In genomic region chr6:2877960-2878359, GRCh38 we compare ENCODE assay signal across 13 cellular contexts. TPM values are rescaled to one million over a fixed set of nuclear protein-coding genes. Genes with fewer than 3 reads are reported as not detected.
A peak's percentile ranks its signal among the peaks of the same experiment; 100 is the strongest.
DNase-seq lines count a peak whose midpoint lies in the region; ATAC-seq, FAIRE-seq and TF ChIP-seq lines count a peak whose summit lies in the region.
"Had no signal": no experiment of that assay in that cellular context is flagged by ENCODE, and none has a peak within 500 bp of the region (broad histone marks: within the 10 kb centered on the region; RNA-seq: fewer than 3 reads in every experiment).

No MANE protein-coding gene starts in this region.

- H3K27me3 Mint-ChIP-seq in activated T-helper 1 cell treated with anti-CD3 and anti-CD28 coated beads, Interleukin-12 subunit alpha, Interleukin-12 subunit beta, Interleukin-2, Interleukin-4 antibody, amounts not matched to agents 30 ng/mL and 10 ng/mL and 1 ng/mL, durations not matched to agents 14 hours and 24 hours and 36 hours (ENCODE audit: insufficient read depth): no peaks in the 10 kb centered on the region
- H3K27me3 Mint-ChIP-seq in type B pancreatic cell: peaks cover 25% of the 10 kb centered on the region

- no peak overlapping the region for H2AFZ ChIP-seq in HepG2 (ENCODE audit: low read length)

- peaks cover 11% of the 10 kb centered on the region for H3K36me3 Mint-ChIP-seq in activated T-helper 1 cell treated with anti-CD3 and anti-CD28 coated beads, Interleukin-12 subunit alpha, Interleukin-12 subunit beta, Interleukin-2, Interleukin-4 antibody, amounts not matched to agents 30 ng/mL and 10 ng/mL and 1 ng/mL, durations not matched to agents 14 hours and 24 hours and 36 hours (ENCODE audit: low read depth)
- H3K36me3 Mint-ChIP-seq in type B pancreatic cell: no peaks in the 10 kb centered on the region

- TF ChIP-seq POLR2A in heart left ventricle (IDR thresholded peaks at IDR 0.05) (no peak), HepG2 (IDR thresholded peaks at IDR 0.05; ENCODE audit: insufficient read depth in 1 of 2, low read depth in 2 of 2, low read length in 2 of 2) (no peak)

- TF ChIP-seq EP300 in HepG2 (IDR thresholded peaks at IDR 0.05; ENCODE audit: low read depth in 2 of 2, low read length in 2 of 2): no peak
- TF ChIP-seq EP300 in HepG2 (CRISPR knock-in tag; IDR thresholded peaks at IDR 0.05; ENCODE audit: borderline replicate concordance): no peak

- no peaks in the 10 kb centered on the region for H3K9me3 ChIP-seq in heart left ventricle
- H3K9me3 ChIP-seq in right cardiac atrium (ENCODE audit: control insufficient read depth, low read length): no peaks in the 10 kb centered on the region
- H3K9me3 ChIP-seq in HepG2 (ENCODE audit: low read length): no peaks in the 10 kb centered on the region
- H3K9me3 ChIP-seq: BE2C, thoracic aorta had no signal

- peak overlapping the region in 7 of 12 donors; percentile 4 to 96 (median 88) for H3K27ac ChIP-seq in heart left ventricle
- no peak overlapping the region for H3K27ac ChIP-seq in right cardiac atrium (ENCODE audit: low read length)
- peak overlapping the region; percentile 83 for H3K27ac ChIP-seq in HepG2 (ENCODE audit: extremely low read length, insufficient read depth, low read length)
- H3K27ac ChIP-seq: thoracic aorta had no signal

- 58 to 80% (median 65%) methylated on average over 2 of the region's 2 CpGs for WGBS in heart left ventricle, 4 donors
- 70% methylated on average over 2 of the region's 2 CpGs for WGBS in right cardiac atrium
- 19% methylated on average over 2 of the region's 2 CpGs for WGBS in HepG2 (ENCODE audit: low lambda C conversion rate)

- H3K4me3 ChIP-seq in heart left ventricle (no peak overlapping the region), right cardiac atrium (ENCODE audit: low read length) (no peak overlapping the region), HepG2 (replicated peaks in 1 of 3; ENCODE audit: insufficient read depth in 1 of 3, low read depth in 2 of 3, low read length in 3 of 3) (peak overlapping the region in 1 of 3 experiments; percentile 79; a peak in 1 of 6 replicates)
- H3K4me3 ChIP-seq: thoracic aorta had no signal

- no TSS peak for BruUV-seq in HepG2 (replicated peaks; lab: Mats Ljungman, UMichigan)

- H3K79me2 ChIP-seq in HepG2 (ENCODE audit: insufficient read depth, low read length): no peaks in the 10 kb centered on the region

- H3K27ac Mint-ChIP-seq in activated T-helper 1 cell treated with anti-CD3 and anti-CD28 coated beads, Interleukin-12 subunit alpha, Interleukin-12 subunit beta, Interleukin-2, Interleukin-4 antibody, amounts not matched to agents 30 ng/mL and 10 ng/mL and 1 ng/mL, durations not matched to agents 14 hours and 24 hours and 36 hours: peak overlapping the region; percentile 57
- H3K27ac Mint-ChIP-seq in type B pancreatic cell: peak overlapping the region; percentile 75
- H3K27ac Mint-ChIP-seq: nephron progenitor cell had no signal

- CTCF ChIA-PET in HepG2 (lab: Yijun Ruan, JAX; ENCODE audit: low intra/inter-chr PET ratio, low total read pairs): no interaction called here

- no peaks in the 10 kb centered on the region for H3K9me3 Mint-ChIP-seq in activated T-helper 1 cell treated with anti-CD3 and anti-CD28 coated beads, Interleukin-12 subunit alpha, Interleukin-12 subunit beta, Interleukin-2, Interleukin-4 antibody, amounts not matched to agents 30 ng/mL and 10 ng/mL and 1 ng/mL, durations not matched to agents 14 hours and 24 hours and 36 hours
- H3K9me3 Mint-ChIP-seq in type B pancreatic cell: peaks cover 10% of the 10 kb centered on the region

- DNase-seq in heart left ventricle (no peak), right cardiac atrium (no peak), HepG2 (ENCODE audit: low spot score) (no peak), type B pancreatic cell (ENCODE audit: extremely low spot score, unreplicated experiment) (no peak), LoVo (ENCODE audit: low spot score) (no peak), NCI-H524 treated with DMSO at 0.1 percent for 48 hours (lab: John Stamatoyannopoulos, UW) (no peak)
- no peak for DNase-seq in activated T-helper 1 cell treated with anti-CD3 and anti-CD28 coated beads, Interleukin-12 subunit alpha, Interleukin-12 subunit beta, Interleukin-2, Interleukin-4 antibody, amounts not matched to agents 30 ng/mL and 10 ng/mL and 1 ng/mL, durations not matched to agents 14 hours and 24 hours and 36 hours (ENCODE audit: low spot score)
- DNase-seq: BE2C, NCI-H1048, nephron progenitor cell had no signal

- peak overlapping the region; percentile 10 for H3K4me3 Mint-ChIP-seq in activated T-helper 1 cell treated with anti-CD3 and anti-CD28 coated beads, Interleukin-12 subunit alpha, Interleukin-12 subunit beta, Interleukin-2, Interleukin-4 antibody, amounts not matched to agents 30 ng/mL and 10 ng/mL and 1 ng/mL, durations not matched to agents 14 hours and 24 hours and 36 hours
- peak overlapping the region; percentile 72 for H3K4me3 Mint-ChIP-seq in type B pancreatic cell
- H3K4me3 Mint-ChIP-seq: nephron progenitor cell had no signal

- no peaks in the 10 kb centered on the region for H4K20me1 ChIP-seq in HepG2 (ENCODE audit: insufficient read depth, low read length)

- H3K4me2 ChIP-seq in HepG2 (ENCODE audit: low read depth, low read length): peak overlapping the region; percentile 97

- H3K9ac ChIP-seq in HepG2 (ENCODE audit: insufficient read depth, low read depth, low read length): 0 out of 2 replicates have a peak overlapping the region, but pooled peaks have one; percentile 79

- intact Hi-C loops in heart left ventricle (cut with DNase I): loop anchor here in 1 of 10 donors (2.0 kb wide), 1 partner anchor 25 kb away; the partner anchor contains the start of gene SERPINB9
- intact Hi-C loops in right cardiac atrium (cut with DNase I): no loop called here
- intact Hi-C loops in activated T-helper 1 cell treated with anti-CD3 and anti-CD28 coated beads, Interleukin-12 subunit alpha, Interleukin-12 subunit beta, Interleukin-2, Interleukin-4 antibody, amounts not matched to agents 30 ng/mL and 10 ng/mL and 1 ng/mL, durations not matched to agents 14 hours and 24 hours and 36 hours (cut with micrococcal nuclease): loop anchor here (1.0 kb wide), 3 partner anchors 8 to 62 kb away; no protein-coding TSS in a partner anchor
- intact Hi-C loops in HepG2 (cut with micrococcal nuclease; ENCODE audit: unreplicated experiment): loop anchor here (2.0 kb wide), 1 partner anchor 33 kb away; no protein-coding TSS in a partner anchor

- H3K27me3 ChIP-seq in heart left ventricle: no peaks in the 10 kb centered on the region
- no peaks in the 10 kb centered on the region for H3K27me3 ChIP-seq in right cardiac atrium (ENCODE audit: control insufficient read depth, insufficient read depth)
- no peaks in the 10 kb centered on the region; a peak in 1 of 5 replicates for H3K27me3 ChIP-seq in HepG2 (ENCODE audit: control insufficient read depth in 1 of 2, insufficient read depth in 2 of 2, low read length in 2 of 2)
- H3K27me3 ChIP-seq: BE2C had no signal

- no peak for TF ChIP-seq CTCF in heart left ventricle (IDR thresholded peaks at IDR 0.05)
- TF ChIP-seq CTCF in HepG2 (CRISPR knock-in tag; IDR thresholded peaks at IDR 0.05): no peak
- TF ChIP-seq CTCF in type B pancreatic cell (conservative IDR thresholded peaks at IDR 0.05): no peak

- ATAC-seq in heart left ventricle: no peak
- ATAC-seq in right cardiac atrium: no peak
- ATAC-seq in HepG2: no peak
- ATAC-seq in HG03159 (IDR thresholded peaks at IDR 0.05; ENCODE audit: unreplicated experiment): no peak

- POLR2A ChIA-PET in HepG2 (lab: Yijun Ruan, JAX): interaction anchor here (1.0 to 3.0 kb wide), 14 partner anchors 8 to 122 kb away, joined by 3 to 55 read pairs (median 6); partner anchors contain the start of genes NQO2 and SERPINB9

- no peaks in the 10 kb centered on the region for H3K36me3 ChIP-seq in heart left ventricle
- no peaks in the 10 kb centered on the region for H3K36me3 ChIP-seq in HepG2 (replicated peaks in 1 of 2; ENCODE audit: control insufficient read depth in 1 of 2, insufficient read depth in 2 of 2, low read length in 2 of 2)
- H3K36me3 ChIP-seq: BE2C, thoracic aorta had no signal

- FAIRE-seq in HepG2 (lab: Jason Lieb, UNC): no peak
- FAIRE-seq: GM19239 had no signal

- no peak for TF ChIP-seq RAD21 in HepG2 (CRISPR knock-in tag; IDR thresholded peaks at IDR 0.05)

- H3K4me1 ChIP-seq in heart left ventricle: peaks cover 0 to 55% (median 24%) of the 10 kb centered on the region in 12 donors
- peaks cover 5% of the 10 kb centered on the region for H3K4me1 ChIP-seq in right cardiac atrium (ENCODE audit: control insufficient read depth, insufficient read depth, low read length)
- H3K4me1 ChIP-seq in HepG2 (ENCODE audit: insufficient read depth, low read length): peaks cover 44% of the 10 kb centered on the region
- H3K4me1 ChIP-seq: BE2C had no signal

- in situ Hi-C loops in HepG2 (cut with HindIII; ENCODE audit: extremely low pct_ligation_motif_present, low pct_unique_long_range_greater_than_20kb): no loop called here

- H3K4me1 Mint-ChIP-seq in activated T-helper 1 cell treated with anti-CD3 and anti-CD28 coated beads, Interleukin-12 subunit alpha, Interleukin-12 subunit beta, Interleukin-2, Interleukin-4 antibody, amounts not matched to agents 30 ng/mL and 10 ng/mL and 1 ng/mL, durations not matched to agents 14 hours and 24 hours and 36 hours (ENCODE audit: low read depth): peaks cover 77% of the 10 kb centered on the region
- peaks cover 21% of the 10 kb centered on the region for H3K4me1 Mint-ChIP-seq in type B pancreatic cell (ENCODE audit: unreplicated experiment)

RNA-seq across cellular contexts. Expression of gene SERPINB9, which starts 25.1 kb away (rescaled TPM):
- total RNA-seq in heart left ventricle: 10 to 100 TPM in 1 of 9 donors, 1 to 10 TPM in 8; 2.1 to 16.7 (median 5.4) TPM
- polyA plus RNA-seq in heart left ventricle: 1 to 10 TPM; 2.1 to 2.7 TPM
- total RNA-seq in right cardiac atrium: 10 to 100 TPM in 1 of 4 donors, 1 to 10 TPM in 3; 6.8 to 15.8 (median 8.6) TPM
- polyA plus RNA-seq in right cardiac atrium: 3.5 TPM
- 86.8 and 87.2 TPM in 2 replicates for total RNA-seq in activated T-helper 1 cell treated with anti-CD3 and anti-CD28 coated beads, Interleukin-12 subunit alpha, Interleukin-12 subunit beta, Interleukin-2, Interleukin-4 antibody, amounts not matched to agents 30 ng/mL and 10 ng/mL and 1 ng/mL, durations not matched to agents 14 hours and 24 hours and 36 hours
- total RNA-seq in HepG2 (2016; rRNA removed; fragmentation: Illumina TruSeq; extraction: Trizol): 7.2 and 9.8 TPM in 2 replicates
- total RNA-seq in HepG2 (2016; cell fraction: cytosol; rRNA removed; fragmentation: Illumina TruSeq; extraction: Trizol; ENCODE audit: low read depth): 0.61 and 0.71 TPM in 2 replicates
- total RNA-seq in HepG2 (2016; cell fraction: insoluble cytoplasmic fraction; rRNA removed; fragmentation: Illumina TruSeq; extraction: Trizol): 7.0 and 8.5 TPM in 2 replicates
- total RNA-seq in HepG2 (2016; cell fraction: membrane; rRNA removed; fragmentation: Illumina TruSeq; extraction: Trizol): 2.7 and 2.9 TPM in 2 replicates
- 2.9 and 4.3 TPM in 2 replicates for total RNA-seq in HepG2 (2016; cell fraction: nucleus; rRNA removed; fragmentation: Illumina TruSeq; extraction: Trizol)
- 32.5 and 36.7 TPM in 2 replicates for polyA plus RNA-seq in HepG2 (2011; rRNA removed)
- polyA plus RNA-seq in HepG2 (2011; cell fraction: cytosol; rRNA removed): 23.5 and 30.7 TPM in 2 replicates
- 9.8 and 12.8 TPM in 2 replicates for polyA plus RNA-seq in HepG2 (2011; cell fraction: nucleus; rRNA removed)
- polyA plus RNA-seq in HepG2 (2012): 6.6 and 9.0 TPM in 2 replicates
- polyA plus RNA-seq in HepG2 (2016; cell fraction: cytosol; fragmentation: Illumina TruSeq; extraction: Trizol; ENCODE audit: low read depth): 0.33 and 0.35 TPM in 2 replicates
- 8.7 and 10.9 TPM in 2 replicates for polyA plus RNA-seq in HepG2 (2016; cell fraction: insoluble cytoplasmic fraction; fragmentation: Illumina TruSeq; extraction: Trizol; ENCODE audit: low read depth)
- polyA plus RNA-seq in HepG2 (2016; cell fraction: membrane; fragmentation: Illumina TruSeq; extraction: Trizol; ENCODE audit: low read depth): 1.5 and 1.6 TPM in 2 replicates
- polyA plus RNA-seq in HepG2 (2016; cell fraction: nucleus; fragmentation: Illumina TruSeq; extraction: Trizol; ENCODE audit: insufficient read depth, low read depth): 5.0 and 5.4 TPM in 2 replicates
- polyA minus RNA-seq in HepG2 (2011; rRNA and poly(A)+ RNA removed; ENCODE audit: low replicate concordance): 0.21 and 49.0 TPM in 2 replicates
- polyA minus RNA-seq in HepG2 (2011; cell fraction: cytosol; rRNA and poly(A)+ RNA removed): 29.2 and 32.6 TPM in 2 replicates
- polyA minus RNA-seq in HepG2 (2011; cell fraction: nucleus; rRNA and poly(A)+ RNA removed): 13.3 and 18.3 TPM in 2 replicates
- 6.0 and 6.5 TPM in 2 replicates for total RNA-seq in type B pancreatic cell (ENCODE audit: low replicate concordance)

RNA-seq across cellular contexts. Expression of gene SERPINB1, which starts 36.3 kb away (rescaled TPM):
- total RNA-seq in heart left ventricle: 10 to 100 TPM; 15.6 to 55.6 (median 23.0) TPM
- polyA plus RNA-seq in heart left ventricle: 10 to 100 TPM; 15.4 to 20.4 TPM
- total RNA-seq in right cardiac atrium: 10 to 100 TPM; 27.3 to 42.1 (median 32.7) TPM
- 23.6 TPM for polyA plus RNA-seq in right cardiac atrium
- 79.5 and 80.1 TPM in 2 replicates for total RNA-seq in activated T-helper 1 cell treated with anti-CD3 and anti-CD28 coated beads, Interleukin-12 subunit alpha, Interleukin-12 subunit beta, Interleukin-2, Interleukin-4 antibody, amounts not matched to agents 30 ng/mL and 10 ng/mL and 1 ng/mL, durations not matched to agents 14 hours and 24 hours and 36 hours
- 41.4 and 60.1 TPM in 2 replicates for total RNA-seq in HepG2 (2016; rRNA removed; fragmentation: Illumina TruSeq; extraction: Trizol)
- total RNA-seq in HepG2 (2016; cell fraction: cytosol; rRNA removed; fragmentation: Illumina TruSeq; extraction: Trizol; ENCODE audit: low read depth): 22.9 and 24.8 TPM in 2 replicates
- total RNA-seq in HepG2 (2016; cell fraction: insoluble cytoplasmic fraction; rRNA removed; fragmentation: Illumina TruSeq; extraction: Trizol): 40.1 and 52.3 TPM in 2 replicates
- total RNA-seq in HepG2 (2016; cell fraction: membrane; rRNA removed; fragmentation: Illumina TruSeq; extraction: Trizol): 38.4 and 42.1 TPM in 2 replicates
- 23.4 and 26.0 TPM in 2 replicates for total RNA-seq in HepG2 (2016; cell fraction: nucleus; rRNA removed; fragmentation: Illumina TruSeq; extraction: Trizol)
- polyA plus RNA-seq in HepG2 (2011; rRNA removed): 48.7 and 60.5 TPM in 2 replicates
- 35.1 and 50.0 TPM in 2 replicates for polyA plus RNA-seq in HepG2 (2011; cell fraction: cytosol; rRNA removed)
- 16.6 and 20.7 TPM in 2 replicates for polyA plus RNA-seq in HepG2 (2011; cell fraction: nucleus; rRNA removed)
- 55.8 and 68.9 TPM in 2 replicates for polyA plus RNA-seq in HepG2 (2012)
- polyA plus RNA-seq in HepG2 (2016; cell fraction: cytosol; fragmentation: Illumina TruSeq; extraction: Trizol; ENCODE audit: low read depth): 37.2 and 40.1 TPM in 2 replicates
- polyA plus RNA-seq in HepG2 (2016; cell fraction: insoluble cytoplasmic fraction; fragmentation: Illumina TruSeq; extraction: Trizol; ENCODE audit: low read depth): 67.5 and 71.1 TPM in 2 replicates
- polyA plus RNA-seq in HepG2 (2016; cell fraction: membrane; fragmentation: Illumina TruSeq; extraction: Trizol; ENCODE audit: low read depth): 42.6 and 44.3 TPM in 2 replicates
- 39.9 and 41.4 TPM in 2 replicates for polyA plus RNA-seq in HepG2 (2016; cell fraction: nucleus; fragmentation: Illumina TruSeq; extraction: Trizol; ENCODE audit: insufficient read depth, low read depth)
- polyA minus RNA-seq in HepG2 (2011; rRNA and poly(A)+ RNA removed; ENCODE audit: low replicate concordance): 29.1 and 31.0 TPM in 2 replicates
- polyA minus RNA-seq in HepG2 (2011; cell fraction: cytosol; rRNA and poly(A)+ RNA removed): 46.4 and 51.7 TPM in 2 replicates
- 32.6 and 44.3 TPM in 2 replicates for polyA minus RNA-seq in HepG2 (2011; cell fraction: nucleus; rRNA and poly(A)+ RNA removed)
- total RNA-seq in type B pancreatic cell (ENCODE audit: low replicate concordance): 31.2 and 52.0 TPM in 2 replicates

Comparison
In these comparisons a context has a peak if more than half of its experiments do, and no peak if none do; other contexts are left out.
1. intact Hi-C loops: an anchor here in activated T-helper 1 cell treated with anti-CD3 and anti-CD28 coated beads, Interleukin-12 subunit alpha, Interleukin-12 subunit beta, Interleukin-2, Interleukin-4 antibody, amounts not matched to agents 30 ng/mL and 10 ng/mL and 1 ng/mL, durations not matched to agents 14 hours and 24 hours and 36 hours (1.0 kb wide) and HepG2 (2.0 kb wide); none called in right cardiac atrium.